23 cellular contexts compared by ENCODE assay signal in the genomic region with DNA sequence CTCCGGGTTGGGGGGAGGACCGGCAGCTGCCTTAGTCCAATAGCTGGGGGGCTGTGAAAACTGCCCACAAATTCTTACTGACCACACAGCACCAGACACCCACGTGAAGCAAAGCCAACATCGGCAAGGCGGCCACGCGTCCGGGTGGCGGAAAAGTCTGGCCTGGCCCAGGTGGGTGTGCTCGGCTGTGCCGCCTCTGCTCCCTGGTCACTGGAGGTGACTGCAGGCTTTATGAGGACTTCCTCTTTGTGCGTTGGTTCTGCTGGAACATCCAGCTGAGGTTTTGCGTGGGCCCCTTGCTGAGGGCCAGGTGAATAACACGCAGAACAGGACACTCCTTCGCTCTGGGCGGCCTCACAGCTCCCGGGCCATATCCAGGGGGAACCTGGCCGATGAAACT.
"Had no signal": no experiment of that assay in that cellular context is flagged by ENCODE, and none has a peak within 500 bp of the region (broad histone marks: within the 10 kb centered on the region; RNA-seq: fewer than 3 reads in every experiment).

No MANE protein-coding gene starts in this region.

- H3K27me3 Mint-ChIP-seq: activated B cell treated with CpG ODN at 0.5 μM for 24 hours; activated CD4-positive, alpha-beta T cell treated with anti-CD3 and anti-CD28 coated beads, Interleukin-2, amount 10 ng/mL, durations not matched to agents 24 days and 14 days; activated CD8-positive, alpha-beta memory T cell treated with anti-CD3 and anti-CD28 coated beads, Interleukin-2, amount 10 ng/mL, durations not matched to agents 7 days and 5 days; activated naive CD8-positive, alpha-beta T cell treated with anti-CD3 and anti-CD28 coated beads, Interleukin-2, amount 50 U/mL, for 24 hours had no signal

- H3K27ac ChIP-seq: ascending aorta, body of pancreas, SK-N-MC had no signal

- H3K9me3 ChIP-seq: ascending aorta, body of pancreas had no signal

- H3K27me3 ChIP-seq: ascending aorta, body of pancreas had no signal

- H3K4me3 ChIP-seq: ascending aorta, body of pancreas, SK-N-MC had no signal

- H3K4me1 Mint-ChIP-seq: activated B cell treated with CpG ODN at 0.5 μM for 24 hours; activated CD4-positive, alpha-beta T cell treated with anti-CD3 and anti-CD28 coated beads, Interleukin-2, amount 10 ng/mL, durations not matched to agents 24 days and 14 days had no signal

- H3K4me1 ChIP-seq: ascending aorta, body of pancreas had no signal

- ATAC-seq: activated CD8-positive, alpha-beta memory T cell treated with anti-CD3 and anti-CD28 coated beads, Interleukin-2, amount 10 ng/mL, durations not matched to agents 7 days and 5 days; activated naive CD4-positive, alpha-beta T cell treated with anti-CD3 and anti-CD28 coated beads, Interleukin-2, amount 50 U/mL, for 72 hours; activated naive CD8-positive, alpha-beta T cell treated with anti-CD3 and anti-CD28 coated beads, Interleukin-2, amount 50 U/mL, for 24 hours; activated T-cell treated with anti-CD3 and anti-CD28 coated beads, Interleukin-2, amount 50 U/mL, for 4 hours; body of pancreas had no signal

- H3K36me3 ChIP-seq: ascending aorta had no signal

- DNase-seq: activated B cell treated with CpG ODN at 0.5 μM for 24 hours; activated CD4-positive, alpha-beta T cell treated with anti-CD3 and anti-CD28 coated beads for 1 hour; activated CD4-positive, alpha-beta T cell treated with anti-CD3 and anti-CD28 coated beads, Interleukin-2, amount 10 ng/mL, durations not matched to agents 24 days and 14 days; activated CD4-positive, alpha-beta T cell treated with anti-CD3 and anti-CD28 coated beads, Interleukin-2, amount 50 U/mL, for 48 hours; activated CD8-positive, alpha-beta memory T cell treated with anti-CD3 and anti-CD28 coated beads, Interleukin-2, amount 10 ng/mL, durations not matched to agents 7 days and 5 days; activated effector memory CD4-positive, alpha-beta T cell treated with anti-CD3 and anti-CD28 coated beads, Interleukin-2, amount 50 U/mL, for 16 hours; activated naive CD4-positive, alpha-beta T cell treated with Interleukin-2 at 50 U/mL for 16 hours; activated naive CD8-positive, alpha-beta T cell treated with anti-CD3 and anti-CD28 coated beads, Interleukin-2, amount 50 U/mL, for 24 hours; activated T-cell treated with anti-CD3 and anti-CD28 coated beads, Interleukin-2, amount 50 U/mL, for 4 hours; amniotic stem cell; body of pancreas; Karpas-422; NCI-H1048; NCI-H1417; NCI-H1930; NCI-H345; NCI-H510A; NCI-H526 treated with DMSO at 0.1 percent for 48 hours; NK-92 treated with Interleukin-12 subunit alpha and Interleukin-12 subunit beta, amount 100 ng/mL, for 24 hours; SW 1271 had no signal

- H3K4me3 Mint-ChIP-seq: activated B cell treated with CpG ODN at 0.5 μM for 24 hours; activated CD4-positive, alpha-beta T cell treated with anti-CD3 and anti-CD28 coated beads, Interleukin-2, amount 10 ng/mL, durations not matched to agents 24 days and 14 days; activated CD8-positive, alpha-beta memory T cell treated with anti-CD3 and anti-CD28 coated beads, Interleukin-2, amount 10 ng/mL, durations not matched to agents 7 days and 5 days; activated naive CD8-positive, alpha-beta T cell treated with anti-CD3 and anti-CD28 coated beads, Interleukin-2, amount 50 U/mL, for 24 hours; activated T-cell treated with anti-CD3 and anti-CD28 coated beads, Interleukin-2, amount 50 U/mL, for 4 hours had no signal

- H3K27ac Mint-ChIP-seq: activated B cell treated with CpG ODN at 0.5 μM for 24 hours; activated CD4-positive, alpha-beta T cell treated with anti-CD3 and anti-CD28 coated beads, Interleukin-2, amount 10 ng/mL, durations not matched to agents 24 days and 14 days; activated CD8-positive, alpha-beta memory T cell treated with anti-CD3 and anti-CD28 coated beads, Interleukin-2, amount 10 ng/mL, durations not matched to agents 7 days and 5 days; activated naive CD8-positive, alpha-beta T cell treated with anti-CD3 and anti-CD28 coated beads, Interleukin-2, amount 50 U/mL, for 24 hours had no signal
